34 cellular contexts compared by ENCODE assay signal in the genomic region with DNA sequence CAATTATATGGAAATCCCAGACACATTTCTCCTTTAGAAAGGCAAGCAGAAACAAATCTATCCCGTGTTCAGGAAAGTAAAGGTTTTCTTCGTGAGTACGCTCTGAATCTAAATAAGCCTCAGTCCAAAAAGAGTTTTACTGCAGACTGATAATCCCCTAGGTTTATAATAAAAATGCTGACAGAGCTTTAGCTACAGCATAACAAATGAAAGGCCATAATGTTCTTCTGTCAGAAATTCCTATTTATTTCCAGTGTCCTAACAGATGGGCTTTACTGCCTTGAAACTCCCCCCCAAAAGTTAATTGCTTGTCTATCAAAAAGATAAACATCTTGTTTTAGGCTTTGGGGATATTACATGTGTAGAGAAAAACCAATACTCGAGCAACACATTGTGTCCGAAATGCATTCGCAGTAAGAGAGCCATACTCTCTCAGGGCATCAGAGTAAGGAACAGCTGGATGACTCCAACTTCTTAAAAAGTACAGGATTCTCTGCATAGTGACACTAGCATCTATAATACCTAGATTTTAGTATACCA.
"Had no signal": no experiment of that assay in that cellular context is flagged by ENCODE, and none has a peak within 500 bp of the region (broad histone marks: within the 10 kb centered on the region; RNA-seq: fewer than 3 reads in every experiment).

No MANE protein-coding gene starts in this region.

- H3K36me3 Mint-ChIP-seq: activated CD4-positive, alpha-beta memory T cell treated with anti-CD3 and anti-CD28 coated beads for 36 hours; activated CD8-positive, alpha-beta memory T cell treated with anti-CD3 and anti-CD28 coated beads, Interleukin-2, amount 10 ng/mL, durations not matched to agents 7 days and 5 days had no signal

- H3K9me3 Mint-ChIP-seq: activated CD4-positive, alpha-beta memory T cell treated with anti-CD3 and anti-CD28 coated beads for 36 hours; activated CD4-positive, alpha-beta T cell treated with anti-CD3 and anti-CD28 coated beads, Interleukin-2, amount 10 ng/mL, durations not matched to agents 24 days and 14 days; activated naive CD4-positive, alpha-beta T cell treated with anti-CD3 and anti-CD28 coated beads for 36 hours; activated naive CD4-positive, alpha-beta T cell treated with anti-CD3 and anti-CD28 coated beads, Interleukin-2, amount 50 U/mL, for 24 hours; activated naive CD8-positive, alpha-beta T cell treated with anti-CD3 and anti-CD28 coated beads for 36 hours; activated naive CD8-positive, alpha-beta T cell treated with anti-CD3 and anti-CD28 coated beads, Interleukin-2, amount 50 U/mL, for 24 hours; activated T-helper 1 cell treated with anti-CD3 and anti-CD28 coated beads, Interleukin-12 subunit alpha, Interleukin-12 subunit beta, Interleukin-2, Interleukin-4 antibody, amounts not matched to agents 30 ng/mL and 10 ng/mL and 1 ng/mL, durations not matched to agents 14 hours and 24 hours and 36 hours; activated T-helper 2 cell treated with anti-CD3 and anti-CD28 coated beads, Interferon-gamma antibody, Interleukin-2, Interleukin-4, amounts not matched to agents 10 μg/mL and 5 μg/mL and 100 μg/mL, durations not matched to agents 14 hours and 24 hours and 36 hours; effector memory CD8-positive, alpha-beta T cell had no signal

- H3K4me3 Mint-ChIP-seq: activated CD4-positive, alpha-beta memory T cell treated with anti-CD3 and anti-CD28 coated beads for 36 hours; activated CD4-positive, alpha-beta T cell treated with anti-CD3 and anti-CD28 coated beads for 36 hours; activated CD4-positive, alpha-beta T cell treated with anti-CD3 and anti-CD28 coated beads, Interleukin-2, amount 10 ng/mL, durations not matched to agents 24 days and 14 days; activated CD8-positive, alpha-beta memory T cell treated with anti-CD3 and anti-CD28 coated beads, Interleukin-2, amount 10 ng/mL, durations not matched to agents 7 days and 5 days; activated CD8-positive, alpha-beta T cell treated with anti-CD3 and anti-CD28 coated beads, Interleukin-2, amount 10 ng/mL, durations not matched to agents 7 days and 5 days; activated naive CD4-positive, alpha-beta T cell treated with anti-CD3 and anti-CD28 coated beads for 36 hours; activated naive CD4-positive, alpha-beta T cell treated with anti-CD3 and anti-CD28 coated beads, Interleukin-2, amount 50 U/mL, for 24 hours; activated naive CD8-positive, alpha-beta T cell treated with anti-CD3 and anti-CD28 coated beads for 36 hours; activated naive CD8-positive, alpha-beta T cell treated with anti-CD3 and anti-CD28 coated beads, Interleukin-2, amount 50 U/mL, for 24 hours; activated T-helper 1 cell treated with anti-CD3 and anti-CD28 coated beads, Interleukin-12 subunit alpha, Interleukin-12 subunit beta, Interleukin-2, Interleukin-4 antibody, amounts not matched to agents 30 ng/mL and 10 ng/mL and 1 ng/mL, durations not matched to agents 14 hours and 24 hours and 36 hours; effector memory CD8-positive, alpha-beta T cell had no signal

- H3K27me3 Mint-ChIP-seq: activated CD4-positive, alpha-beta memory T cell treated with anti-CD3 and anti-CD28 coated beads for 36 hours; activated CD4-positive, alpha-beta T cell treated with anti-CD3 and anti-CD28 coated beads for 36 hours; activated CD4-positive, alpha-beta T cell treated with anti-CD3 and anti-CD28 coated beads, Interleukin-2, amount 10 ng/mL, durations not matched to agents 24 days and 14 days; activated CD8-positive, alpha-beta memory T cell treated with anti-CD3 and anti-CD28 coated beads, Interleukin-2, amount 10 ng/mL, durations not matched to agents 7 days and 5 days; activated naive CD4-positive, alpha-beta T cell treated with anti-CD3 and anti-CD28 coated beads, Interleukin-2, amount 50 U/mL, for 24 hours; activated naive CD8-positive, alpha-beta T cell treated with anti-CD3 and anti-CD28 coated beads for 36 hours; activated naive CD8-positive, alpha-beta T cell treated with anti-CD3 and anti-CD28 coated beads, Interleukin-2, amount 50 U/mL, for 24 hours; effector memory CD8-positive, alpha-beta T cell had no signal

- FAIRE-seq: colon, endothelial cell of umbilical vein had no signal

- H3K4me3 ChIP-seq: adrenal gland, body of pancreas, esophagus squamous epithelium, gastroesophageal sphincter, heart right ventricle had no signal

- H3K27me3 ChIP-seq: adrenal gland, body of pancreas, esophagus squamous epithelium, gastroesophageal sphincter, heart right ventricle had no signal

- DNase-seq: activated CD4-positive, alpha-beta memory T cell treated with anti-CD3 and anti-CD28 coated beads for 36 hours; activated CD4-positive, alpha-beta T cell treated with anti-CD3 and anti-CD28 coated beads for 36 hours; activated CD4-positive, alpha-beta T cell treated with anti-CD3 and anti-CD28 coated beads, Interleukin-2, amount 10 ng/mL, durations not matched to agents 24 days and 14 days; activated CD4-positive, CD25-positive, alpha-beta regulatory T cell; activated CD4-positive, CD25-positive, alpha-beta regulatory T cell treated with anti-CD3 and anti-CD28 coated beads, Interleukin-2, amount 50 U/mL, for 72 hours; activated CD8-positive, alpha-beta memory T cell treated with anti-CD3 and anti-CD28 coated beads, Interleukin-2, amount 10 ng/mL, durations not matched to agents 7 days and 5 days; activated CD8-positive, alpha-beta memory T cell treated with anti-CD3 and anti-CD28 coated beads, Interleukin-2, amount 50 U/mL, for 4 hours; activated CD8-positive, alpha-beta T cell treated with anti-CD3 and anti-CD28 coated beads, Interleukin-2, amount 10 ng/mL, durations not matched to agents 7 days and 5 days; activated effector memory CD4-positive, alpha-beta T cell treated with anti-CD3 and anti-CD28 coated beads, Interleukin-2, amount 50 U/mL, for 16 hours; activated naive CD4-positive, alpha-beta T cell treated with anti-CD3 and anti-CD28 coated beads for 36 hours; activated naive CD8-positive, alpha-beta T cell treated with anti-CD3 and anti-CD28 coated beads for 36 hours; activated naive CD8-positive, alpha-beta T cell treated with anti-CD3 and anti-CD28 coated beads, Interleukin-2, amount 50 U/mL, for 24 hours; activated T-cell treated with anti-CD3 and anti-CD28 coated beads, Interleukin-2, amount 50 U/mL, for 1 hour; activated T-cell treated with anti-CD3 and anti-CD28 coated beads, Interleukin-2, amount 50 U/mL, for 48 hours; adrenal gland; amygdala; aorta; body of pancreas; caudate nucleus; cortex of kidney; dermis blood vessel endothelial cell; effector CD4-positive, alpha-beta T cell; effector memory CD8-positive, alpha-beta T cell; esophagus squamous epithelium; foreskin melanocyte; heart right ventricle; T-helper 2 cell had no signal

- ATAC-seq: activated CD4-positive, alpha-beta T cell treated with anti-CD3 and anti-CD28 coated beads for 36 hours; activated CD8-positive, alpha-beta memory T cell treated with anti-CD3 and anti-CD28 coated beads, Interleukin-2, amount 10 ng/mL, durations not matched to agents 7 days and 5 days; activated CD8-positive, alpha-beta T cell treated with anti-CD3 and anti-CD28 coated beads, Interleukin-2, amount 10 ng/mL, durations not matched to agents 7 days and 5 days; activated naive CD8-positive, alpha-beta T cell treated with anti-CD3 and anti-CD28 coated beads, Interleukin-2, amount 50 U/mL, for 24 hours; body of pancreas; effector memory CD8-positive, alpha-beta T cell; gastroesophageal sphincter; heart right ventricle had no signal

- H3K36me3 ChIP-seq: adrenal gland, esophagus squamous epithelium, gastroesophageal sphincter, heart right ventricle had no signal

- H3K27ac ChIP-seq: adrenal gland, body of pancreas, epithelial cell of prostate, esophagus squamous epithelium, gastroesophageal sphincter, heart right ventricle had no signal

- H3K9me3 ChIP-seq: adrenal gland, body of pancreas, esophagus squamous epithelium, gastroesophageal sphincter, heart right ventricle had no signal

- H3K27ac Mint-ChIP-seq: activated CD4-positive, alpha-beta memory T cell treated with anti-CD3 and anti-CD28 coated beads for 36 hours; activated CD4-positive, alpha-beta T cell treated with anti-CD3 and anti-CD28 coated beads for 36 hours; activated CD4-positive, alpha-beta T cell treated with anti-CD3 and anti-CD28 coated beads, Interleukin-2, amount 10 ng/mL, durations not matched to agents 24 days and 14 days; activated CD8-positive, alpha-beta memory T cell treated with anti-CD3 and anti-CD28 coated beads, Interleukin-2, amount 10 ng/mL, durations not matched to agents 7 days and 5 days; activated CD8-positive, alpha-beta T cell treated with anti-CD3 and anti-CD28 coated beads, Interleukin-2, amount 10 ng/mL, durations not matched to agents 7 days and 5 days; activated naive CD4-positive, alpha-beta T cell treated with anti-CD3 and anti-CD28 coated beads for 36 hours; activated naive CD4-positive, alpha-beta T cell treated with anti-CD3 and anti-CD28 coated beads, Interleukin-2, amount 50 U/mL, for 24 hours; activated naive CD8-positive, alpha-beta T cell treated with anti-CD3 and anti-CD28 coated beads for 36 hours; activated naive CD8-positive, alpha-beta T cell treated with anti-CD3 and anti-CD28 coated beads, Interleukin-2, amount 50 U/mL, for 24 hours; activated T-helper 1 cell treated with anti-CD3 and anti-CD28 coated beads, Interleukin-12 subunit alpha, Interleukin-12 subunit beta, Interleukin-2, Interleukin-4 antibody, amounts not matched to agents 30 ng/mL and 10 ng/mL and 1 ng/mL, durations not matched to agents 14 hours and 24 hours and 36 hours; activated T-helper 2 cell treated with anti-CD3 and anti-CD28 coated beads, Interferon-gamma antibody, Interleukin-2, Interleukin-4, amounts not matched to agents 10 μg/mL and 5 μg/mL and 100 μg/mL, durations not matched to agents 14 hours and 24 hours and 36 hours; effector memory CD8-positive, alpha-beta T cell had no signal

- H3K4me1 Mint-ChIP-seq: activated CD4-positive, alpha-beta T cell treated with anti-CD3 and anti-CD28 coated beads for 36 hours; activated CD4-positive, alpha-beta T cell treated with anti-CD3 and anti-CD28 coated beads, Interleukin-2, amount 10 ng/mL, durations not matched to agents 24 days and 14 days; activated CD8-positive, alpha-beta memory T cell treated with anti-CD3 and anti-CD28 coated beads, Interleukin-2, amount 10 ng/mL, durations not matched to agents 7 days and 5 days; activated naive CD4-positive, alpha-beta T cell treated with anti-CD3 and anti-CD28 coated beads, Interleukin-2, amount 50 U/mL, for 24 hours had no signal
